In genomic region chr12:20460956-20461355, GRCh38 we compare ENCODE assay signal across 8 cellular contexts.
"Had no signal": no experiment of that assay in that cellular context is flagged by ENCODE, and none has a peak within 500 bp of the region (broad histone marks: within the 10 kb centered on the region; RNA-seq: fewer than 3 reads in every experiment).

No MANE protein-coding gene starts in this region.

- H3K36me3 ChIP-seq: HAP-1 had no signal

- H3K4me3 ChIP-seq: GM23248, HAP-1, K562 had no signal

- H3K27ac ChIP-seq: GM23248 had no signal

- ATAC-seq: HCT116, K562 had no signal

- H3K9ac ChIP-seq: GM23248 had no signal

- H3K4me3 Mint-ChIP-seq: HFFc6 had no signal

- H3K27ac Mint-ChIP-seq: HFFc6 had no signal

- DNase-seq: GM23248, GOT3, H7, HFFc6, IMR-90 had no signal

- H3K9me3 Mint-ChIP-seq: HFFc6 had no signal

- H3K9me3 ChIP-seq: HAP-1 had no signal

- H3K4me1 ChIP-seq: HAP-1 had no signal
